Comparison of ENCODE assay signal across 8 cellular contexts in genomic region chr22:29310863-29311339, GRCh38. TPM values are rescaled to one million over a fixed set of nuclear protein-coding genes. Genes with fewer than 3 reads are reported as not detected.
A peak's percentile ranks its signal among the peaks of the same experiment; 100 is the strongest.
DNase-seq lines count a peak whose midpoint lies in the region; ATAC-seq and TF ChIP-seq lines count a peak whose summit lies in the region.

No MANE protein-coding gene starts in this region.

- H3K4me3 ChIP-seq in fibroblast of pulmonary artery (replicated peaks; ENCODE audit: low read depth, low read length) (peak overlapping the region; percentile 17), stomach (peak overlapping the region; percentile 6 to 31 (median 13))

- no peaks in the 10 kb centered on the region for H3K36me3 Mint-ChIP-seq in activated T-cell treated with anti-CD3 and anti-CD28 coated beads, Interleukin-2, amount 50 U/mL, for 4 hours (ENCODE audit: insufficient read depth)
- H3K36me3 Mint-ChIP-seq in nephron progenitor cell (ENCODE audit: low read depth), result no peaks in the 10 kb centered on the region

- 7 to 11% (median 9%) methylated on average over 12 to 18 of the region's 18 CpGs for WGBS in stomach, 5 donors

- H3K4me1 Mint-ChIP-seq in activated T-cell treated with anti-CD3 and anti-CD28 coated beads, Interleukin-2, amount 50 U/mL, for 4 hours (ENCODE audit: low read depth), result peaks cover 29% of the 10 kb centered on the region
- peaks cover 29% of the 10 kb centered on the region for H3K4me1 Mint-ChIP-seq in nephron progenitor cell

- intact Hi-C loops in stomach (cut with DNase I; ENCODE audit: low total_unique reads), result no loop called here

- peak; percentile 28 to 37 for ATAC-seq in activated T-cell treated with anti-CD3 and anti-CD28 coated beads, Interleukin-2, amount 50 U/mL, for 4 hours
- no peak for ATAC-seq in HG03196 (IDR thresholded peaks at IDR 0.05; ENCODE audit: unreplicated experiment)

- no peak for TF ChIP-seq EP300 in stomach (IDR thresholded peaks at IDR 0.05)

- H3K27ac Mint-ChIP-seq in nephron progenitor cell, result no peak overlapping the region

- no peak overlapping the region for H3K4me3 Mint-ChIP-seq in activated T-cell treated with anti-CD3 and anti-CD28 coated beads, Interleukin-2, amount 50 U/mL, for 4 hours
- H3K4me3 Mint-ChIP-seq in nephron progenitor cell, result no peak overlapping the region

- H3K27me3 Mint-ChIP-seq in activated T-cell treated with anti-CD3 and anti-CD28 coated beads, Interleukin-2, amount 50 U/mL, for 4 hours (ENCODE audit: low read depth), result peaks cover 39% of the 10 kb centered on the region
- H3K27me3 Mint-ChIP-seq in nephron progenitor cell (ENCODE audit: low read depth, poor library complexity), result peaks cover 34% of the 10 kb centered on the region

- TF ChIP-seq CTCF in fibroblast of pulmonary artery (IDR thresholded peaks at IDR 0.05; ENCODE audit: low read length, missing control alignments) (no peak), nephron progenitor cell (IDR thresholded peaks at IDR 0.05) (no peak), stomach (IDR thresholded peaks at IDR 0.05) (no peak)

- no peaks in the 10 kb centered on the region for H3K36me3 ChIP-seq in stomach

- DNase-seq in SHP77 (lab: John Stamatoyannopoulos, UW), result peak; percentile 27 to 41
- no peak for DNase-seq in SHP77 treated with DMSO at 0.1 percent for 48 hours (lab: John Stamatoyannopoulos, UW)
- peak; percentile 92 for DNase-seq in NCI-H69 (lab: John Stamatoyannopoulos, UW)
- DNase-seq in activated T-cell treated with anti-CD3 and anti-CD28 coated beads, Interleukin-2, amount 50 U/mL, for 4 hours, result peak; percentile 58
- peak; percentile 98 for DNase-seq in fibroblast of pulmonary artery (ENCODE audit: low read depth)
- DNase-seq in nephron progenitor cell, result peak; percentile 84
- peak; percentile 89 for DNase-seq in stomach

- peaks cover 10 to 40% (median 30%) of the 10 kb centered on the region in 3 donors for H3K27me3 ChIP-seq in stomach

- TF ChIP-seq POLR2A in stomach (IDR thresholded peaks at IDR 0.05), result no peak

- H3K4me1 ChIP-seq in stomach, result peaks cover 79 to 93% (median 90%) of the 10 kb centered on the region in 4 donors

- H3K9me3 ChIP-seq in stomach, result no peaks in the 10 kb centered on the region

- H3K9me3 Mint-ChIP-seq in activated T-cell treated with anti-CD3 and anti-CD28 coated beads, Interleukin-2, amount 50 U/mL, for 4 hours, result no peaks in the 10 kb centered on the region
- H3K9me3 Mint-ChIP-seq in nephron progenitor cell, result peaks cover 6% of the 10 kb centered on the region

- H3K27ac ChIP-seq in stomach, result peak overlapping the region; percentile 48 to 90 (median 88)

RNA-seq across cellular contexts. Expression of gene GAS2L1, which starts 4.5 kb away (rescaled TPM):
- total RNA-seq in activated T-cell treated with anti-CD3 and anti-CD28 coated beads, Interleukin-2, amount 50 U/mL, for 4 hours, result under 1 TPM; 0.37 to 0.90 (median 0.56) TPM
- total RNA-seq in stomach, result 10 to 100 TPM in 4 of 5 donors, 1 to 10 TPM in 1; 4.4 to 81.1 (median 53.6) TPM
- polyA plus RNA-seq in stomach, result 10 to 100 TPM; 14.7 to 22.3 (median 15.7) TPM

RNA-seq across cellular contexts. Expression of gene RASL10A, which starts 4.6 kb away (rescaled TPM):
- total RNA-seq in activated T-cell treated with anti-CD3 and anti-CD28 coated beads, Interleukin-2, amount 50 U/mL, for 4 hours, result under 1 TPM; 0.56 to 0.87 (median 0.79) TPM
- total RNA-seq in stomach, result under 1 TPM in 1 of 5 donors, not detected in 4; 0.37 TPM
- 1 to 10 TPM in 1 of 3 donors, under 1 TPM in 2; 0.19 to 3.5 (median 0.76) TPM for polyA plus RNA-seq in stomach

RNA-seq across cellular contexts. Expression of gene EWSR1, which starts 42.8 kb away (rescaled TPM):
- total RNA-seq in activated T-cell treated with anti-CD3 and anti-CD28 coated beads, Interleukin-2, amount 50 U/mL, for 4 hours, result 100 to 1,000 TPM; 458 to 522 (median 474) TPM
- 100 to 1,000 TPM; 145 to 376 (median 185) TPM for total RNA-seq in stomach
- polyA plus RNA-seq in stomach, result 100 to 1,000 TPM in 1 of 3 donors, 10 to 100 TPM in 2; 97.7 to 137 (median 98.2) TPM

RNA-seq across cellular contexts. Expression of gene RHBDD3, which starts 43.1 kb away (rescaled TPM):
- 10 to 100 TPM; 52.0 to 61.0 (median 56.8) TPM for total RNA-seq in activated T-cell treated with anti-CD3 and anti-CD28 coated beads, Interleukin-2, amount 50 U/mL, for 4 hours
- 10 to 100 TPM; 14.5 to 76.5 (median 45.1) TPM for total RNA-seq in stomach
- polyA plus RNA-seq in stomach, result 10 to 100 TPM in 2 of 3 donors, 1 to 10 TPM in 1; 9.8 to 19.6 (median 16.7) TPM
